Comparison of ENCODE assay signal across 1 cellular context in the genomic region with DNA sequence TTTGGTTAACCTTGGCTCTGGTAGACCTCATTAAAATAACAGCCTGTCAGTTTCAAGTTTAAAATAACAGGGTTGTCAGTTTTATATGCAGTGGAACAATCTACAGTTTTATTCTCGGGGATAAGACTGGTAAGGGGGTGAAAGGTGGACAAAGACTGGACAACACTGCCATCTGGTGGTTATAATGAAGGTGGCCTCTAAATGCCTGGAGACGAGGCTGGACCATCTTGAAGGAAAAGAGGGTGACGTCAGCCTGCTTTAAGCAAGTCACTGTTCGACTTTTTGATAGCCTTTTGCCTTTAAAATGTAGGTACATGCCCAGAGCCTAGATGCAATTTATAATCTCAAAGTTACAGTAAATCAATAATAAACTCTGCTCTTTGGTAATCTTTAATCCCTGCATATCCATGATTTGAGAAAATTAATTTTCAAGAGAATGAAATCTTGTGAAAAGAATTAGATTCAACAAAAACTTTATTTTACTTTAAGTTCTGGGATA.
TF ChIP-seq lines count a peak whose summit lies in the region.

No MANE protein-coding gene starts in this region.

TF ChIP-seq in K562, 482 proteins besides CTCF, POLR2A, EP300 and RAD21 (continued from another document and continues in another):
- no peak for TF ChIP-seq FOXP4 (CRISPR knock-in tag; IDR thresholded peaks at IDR 0.05; ENCODE audit: borderline replicate concordance)
- no peak for TF ChIP-seq MTF1 (CRISPR knock-in tag; IDR thresholded peaks at IDR 0.05; ENCODE audit: borderline replicate concordance)
- TF ChIP-seq GATAD2A (IDR thresholded peaks at IDR 0.05) = no peak
- TF ChIP-seq MNT (conservative IDR thresholded peaks at IDR 0.05) = no peak
- TF ChIP-seq DPF2 (IDR thresholded peaks at IDR 0.05) = no peak
- no peak for TF ChIP-seq ELF1 (tag; IDR thresholded peaks at IDR 0.05)
- peak; percentile 96 for TF ChIP-seq ATF7 (IDR thresholded peaks at IDR 0.05)
- no peak for TF ChIP-seq MYC (IDR thresholded peaks at IDR 0.05; ENCODE audit: low read depth, low read length)
- TF ChIP-seq MYC (CRISPR knock-in tag; IDR thresholded peaks at IDR 0.05; ENCODE audit: borderline replicate concordance, low read depth) = no peak
- no peak for TF ChIP-seq ZNF23 (CRISPR knock-in tag; IDR thresholded peaks at IDR 0.05)
- TF ChIP-seq ZNF217 (CRISPR knock-in tag; IDR thresholded peaks at IDR 0.05) = no peak
- no peak for TF ChIP-seq NELFE (IDR thresholded peaks at IDR 0.05; ENCODE audit: insufficient read depth, insufficient read length)
- TF ChIP-seq ZNF384 (IDR thresholded peaks at IDR 0.05; ENCODE audit: low read depth, low read length) = no peak
- no peak for TF ChIP-seq GTF2E2 (tag; IDR thresholded peaks at IDR 0.05)
- TF ChIP-seq FOXO4 (CRISPR knock-in tag; IDR thresholded peaks at IDR 0.05) = no peak
- 0 out of 4 replicates have a peak, but pooled peaks of 1 of the 2 experiments have one; percentile 17 for TF ChIP-seq MAZ (CRISPR knock-in tag; conservative IDR thresholded peaks at IDR 0.05 in 1 of 2, IDR thresholded peaks at IDR 0.05 in 1 of 2)
- TF ChIP-seq ZNF140 (CRISPR knock-in tag; IDR thresholded peaks at IDR 0.05) = no peak
- no peak for TF ChIP-seq FOXJ2 (tag; IDR thresholded peaks at IDR 0.05)
- no peak for TF ChIP-seq TRIM28 (IDR thresholded peaks at IDR 0.05)
- no peak for TF ChIP-seq POU5F1 (IDR thresholded peaks at IDR 0.05; ENCODE audit: borderline replicate concordance, low read depth, low read length, partially characterized antibody)
- TF ChIP-seq KDM4B (IDR thresholded peaks at IDR 0.05; ENCODE audit: borderline replicate concordance in 2 of 2, low read depth in 1 of 2) = no peak
- TF ChIP-seq HINFP (tag; conservative IDR thresholded peaks at IDR 0.05; ENCODE audit: low read depth) = no peak
- TF ChIP-seq CREM (IDR thresholded peaks at IDR 0.05; ENCODE audit: low read depth) = peak; percentile 74
- TF ChIP-seq ZC3H4 (CRISPR knock-in tag; IDR thresholded peaks at IDR 0.05; ENCODE audit: borderline replicate concordance) = no peak
- no peak for TF ChIP-seq E2F1 (CRISPR knock-in tag; IDR thresholded peaks at IDR 0.05)
- peak; percentile 64; the same call in 1 of the 2 replicates for TF ChIP-seq JUN (IDR thresholded peaks at IDR 0.05; ENCODE audit: borderline replicate concordance, low read depth, low read length)
- no peak for TF ChIP-seq JUN (CRISPR knock-in tag; IDR thresholded peaks at IDR 0.05; ENCODE audit: borderline replicate concordance)
- no peak for TF ChIP-seq BCOR (IDR thresholded peaks at IDR 0.05)
- TF ChIP-seq HEY1 (CRISPR knock-in tag; IDR thresholded peaks at IDR 0.05; ENCODE audit: borderline replicate concordance) = no peak
- no peak for TF ChIP-seq PML (IDR thresholded peaks at IDR 0.05; ENCODE audit: low read length)
- no peak for TF ChIP-seq ASH1L (IDR thresholded peaks at IDR 0.05; ENCODE audit: borderline replicate concordance, low read depth, partially characterized antibody)
- TF ChIP-seq TAF7 (tag; IDR thresholded peaks at IDR 0.05) = no peak
- no peak for TF ChIP-seq RFX5 (IDR thresholded peaks at IDR 0.05; ENCODE audit: low read depth, low read length)
- peak; percentile 65 for TF ChIP-seq SMC3 (conservative IDR thresholded peaks at IDR 0.05; ENCODE audit: insufficient read depth, low read depth, low read length)
- TF ChIP-seq ARHGAP35 (IDR thresholded peaks at IDR 0.05; ENCODE audit: partially characterized antibody) = no peak
- no peak for TF ChIP-seq ZNF561 (CRISPR knock-in tag; conservative IDR thresholded peaks at IDR 0.05)
- no peak for TF ChIP-seq ATF1 (CRISPR knock-in tag; IDR thresholded peaks at IDR 0.05)
- peak; percentile 79 for TF ChIP-seq ATF1 (tag; IDR thresholded peaks at IDR 0.05)
- no peak for TF ChIP-seq MXI1 (IDR thresholded peaks at IDR 0.05; ENCODE audit: low read depth, low read length)
- TF ChIP-seq PCBP1 (IDR thresholded peaks at IDR 0.05; ENCODE audit: low read depth, low read length, poor library complexity, severe bottlenecking) = no peak
- TF ChIP-seq PTRF (tag; IDR thresholded peaks at IDR 0.05) = no peak
- no peak for TF ChIP-seq U2AF1 (optimal IDR thresholded peaks at IDR 0.05; ENCODE audit: low read depth, low read length)
- TF ChIP-seq HMBOX1 (IDR thresholded peaks at IDR 0.05) = no peak
- no peak for TF ChIP-seq ARID4B (CRISPR knock-in tag; IDR thresholded peaks at IDR 0.05)
- peak; percentile 66 for TF ChIP-seq NFE2 (IDR thresholded peaks at IDR 0.05; ENCODE audit: low read depth)
- TF ChIP-seq ZNF75A (CRISPR knock-in tag; IDR thresholded peaks at IDR 0.05) = no peak
- TF ChIP-seq ZNF584 (CRISPR knock-in tag; IDR thresholded peaks at IDR 0.05; ENCODE audit: low read depth) = no peak
- no peak for TF ChIP-seq SRSF1 (IDR thresholded peaks at IDR 0.05; ENCODE audit: low read depth, low read length)
- no peak for TF ChIP-seq BRF2 (IDR thresholded peaks at IDR 0.05; ENCODE audit: borderline replicate concordance, insufficient read depth, insufficient read length)
- TF ChIP-seq RB1 (IDR thresholded peaks at IDR 0.05; ENCODE audit: low read depth) = no peak
- TF ChIP-seq ZNF444 (CRISPR knock-in tag; IDR thresholded peaks at IDR 0.05) = no peak
- no peak for TF ChIP-seq YY1 (IDR thresholded peaks at IDR 0.05; ENCODE audit: borderline replicate concordance in 1 of 3, control insufficient read depth in 1 of 3, extremely low read depth in 1 of 3, insufficient read depth in 3 of 3, insufficient read length in 1 of 3, insufficient replicate concordance in 2 of 3, low read depth in 1 of 3, low read length in 2 of 3)
- TF ChIP-seq, protein P1, sequence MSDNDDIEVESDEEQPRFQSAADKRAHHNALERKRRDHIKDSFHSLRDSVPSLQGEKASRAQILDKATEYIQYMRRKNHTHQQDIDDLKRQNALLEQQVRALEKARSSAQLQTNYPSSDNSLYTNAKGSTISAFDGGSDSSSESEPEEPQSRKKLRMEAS (CRISPR knock-in tag; IDR thresholded peaks at IDR 0.05) = no peak
- peak; percentile 84 for TF ChIP-seq ZKSCAN3 (CRISPR knock-in tag; IDR thresholded peaks at IDR 0.05)
- no peak for TF ChIP-seq FOXA3 (CRISPR knock-in tag; conservative IDR thresholded peaks at IDR 0.05 in 1 of 2, IDR thresholded peaks at IDR 0.05 in 1 of 2)
- no peak for TF ChIP-seq ADNP (tag; IDR thresholded peaks at IDR 0.05)
